Comparison of ENCODE assay signal across 8 cellular contexts in the genomic region with DNA sequence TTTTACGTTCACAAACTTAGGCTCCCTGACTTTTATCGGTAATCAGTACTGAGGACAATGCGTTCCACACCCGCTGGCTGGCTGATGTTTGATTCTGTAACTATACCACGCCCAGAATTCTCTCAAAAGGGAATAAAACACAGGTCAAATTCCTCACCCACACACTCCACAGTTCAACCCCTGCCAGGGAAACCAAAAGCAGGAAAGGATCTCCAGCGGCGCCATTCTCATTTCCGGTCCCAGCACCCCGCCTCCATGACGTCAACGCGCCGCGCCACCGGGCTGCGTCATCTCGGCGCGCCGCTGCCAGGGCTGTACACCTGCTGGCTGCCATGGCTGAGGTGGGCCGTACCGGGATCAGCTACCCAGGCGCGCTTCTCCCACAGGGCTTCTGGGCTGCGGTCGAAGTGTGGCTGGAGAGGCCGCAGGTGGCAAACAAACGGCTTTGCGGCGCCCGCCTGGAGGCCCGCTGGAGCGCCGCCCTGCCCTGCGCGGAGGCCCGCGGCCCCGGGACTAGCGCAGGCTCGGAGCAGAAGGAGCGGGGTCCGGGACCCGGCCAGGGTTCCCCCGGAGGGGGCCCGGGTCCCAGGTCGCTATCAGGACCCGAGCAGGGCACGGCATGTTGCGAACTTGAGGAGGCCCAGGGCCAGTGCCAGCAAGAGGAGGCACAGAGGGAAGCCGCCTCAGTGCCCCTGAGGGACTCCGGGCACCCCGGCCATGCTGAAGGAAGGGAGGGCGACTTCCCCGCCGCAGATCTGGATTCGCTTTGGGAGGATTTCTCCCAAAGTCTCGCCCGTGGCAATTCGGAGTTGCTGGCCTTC. TPM values are rescaled to one million over a fixed set of nuclear protein-coding genes. Genes with fewer than 3 reads are reported as not detected.
DNase-seq lines count a peak whose midpoint lies in the region; ATAC-seq, FAIRE-seq and TF ChIP-seq lines count a peak whose summit lies in the region.

ACOX3 (minus strand) TSS at position 233 of the 821 bp plus-strand sequence. CDS start 24,202 bp downstream, outside the sequence.
A gene with protein sequence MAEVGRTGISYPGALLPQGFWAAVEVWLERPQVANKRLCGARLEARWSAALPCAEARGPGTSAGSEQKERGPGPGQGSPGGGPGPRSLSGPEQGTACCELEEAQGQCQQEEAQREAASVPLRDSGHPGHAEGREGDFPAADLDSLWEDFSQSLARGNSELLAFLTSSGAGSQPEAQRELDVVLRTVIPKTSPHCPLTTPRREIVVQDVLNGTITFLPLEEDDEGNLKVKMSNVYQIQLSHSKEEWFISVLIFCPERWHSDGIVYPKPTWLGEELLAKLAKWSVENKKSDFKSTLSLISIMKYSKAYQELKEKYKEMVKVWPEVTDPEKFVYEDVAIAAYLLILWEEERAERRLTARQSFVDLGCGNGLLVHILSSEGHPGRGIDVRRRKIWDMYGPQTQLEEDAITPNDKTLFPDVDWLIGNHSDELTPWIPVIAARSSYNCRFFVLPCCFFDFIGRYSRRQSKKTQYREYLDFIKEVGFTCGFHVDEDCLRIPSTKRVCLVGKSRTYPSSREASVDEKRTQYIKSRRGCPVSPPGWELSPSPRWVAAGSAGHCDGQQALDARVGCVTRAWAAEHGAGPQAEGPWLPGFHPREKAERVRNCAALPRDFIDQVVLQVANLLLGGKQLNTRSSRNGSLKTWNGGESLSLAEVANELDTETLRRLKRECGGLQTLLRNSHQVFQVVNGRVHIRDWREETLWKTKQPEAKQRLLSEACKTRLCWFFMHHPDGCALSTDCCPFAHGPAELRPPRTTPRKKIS (plus strand): TSS at position 287 of the 821 bp plus-strand sequence. CDS start 46 bp downstream, at position 333.

- peak within 1 kb of the TSS; percentile 92 for H3K4me3 Mint-ChIP-seq in mesothelial cell of epicardium

- H3K27ac ChIP-seq in HUES6 (ENCODE audit: low read depth, low read length) (0 out of 2 replicates have a peak within 1 kb of the TSS, but pooled peaks have one; percentile 11), OCI-LY1 (ENCODE audit: low read depth, low read length, poor library complexity, severe bottlenecking) (peak within 1 kb of the TSS; percentile 69)

- peak within 1 kb of the TSS; percentile 99 for H3K27ac Mint-ChIP-seq in mesothelial cell of epicardium

- no peaks in the 10 kb centered on the region for H3K27me3 Mint-ChIP-seq in mesothelial cell of epicardium (ENCODE audit: low read depth)

- H2AFZ ChIP-seq in OCI-LY1 (ENCODE audit: low read length), result no peak within 1 kb of the TSS

- H3K4me1 Mint-ChIP-seq in mesothelial cell of epicardium, result peaks cover 73% of the 10 kb centered on the region

- peaks cover 11% of the 10 kb centered on the region; the same call in 1 of the 2 replicates for H3K9me3 ChIP-seq in HUES6 (ENCODE audit: control insufficient read depth, insufficient read depth, low read depth, low read length)
- H3K9me3 ChIP-seq in OCI-LY1 (ENCODE audit: low read length), result no peaks in the 10 kb centered on the region

- H3K27me3 ChIP-seq in HUES6 (ENCODE audit: control insufficient read depth, insufficient read depth, low read length) (no peaks in the 10 kb centered on the region), OCI-LY1 (ENCODE audit: insufficient read depth, low read length) (no peaks in the 10 kb centered on the region)

- H3K4me3 ChIP-seq in HUES6 (ENCODE audit: low read depth, low read length) (peak within 1 kb of the TSS; percentile 70), OCI-LY1 (ENCODE audit: low read depth, low read length, poor library complexity, severe bottlenecking) (peak within 1 kb of the TSS; percentile 86)

- no peaks in the 10 kb centered on the region for H4K20me1 ChIP-seq in OCI-LY1 (ENCODE audit: insufficient read depth, low read length)

- H3K9me3 Mint-ChIP-seq in mesothelial cell of epicardium, result no peaks in the 10 kb centered on the region

- H3K4me1 ChIP-seq in HUES6 (ENCODE audit: control insufficient read depth, insufficient read depth, low read length) (peaks cover 10% of the 10 kb centered on the region), OCI-LY1 (ENCODE audit: insufficient read depth, low read length, severe bottlenecking) (peaks cover 43% of the 10 kb centered on the region)

- H3K9me2 ChIP-seq in OCI-LY1 (ENCODE audit: low read depth, low read length), result no peaks in the 10 kb centered on the region

- DNase-seq in D341Med (ENCODE audit: low spot score), result peak; percentile 96
- DNase-seq in activated CD8-positive, alpha-beta memory T cell treated with anti-CD3 and anti-CD28 coated beads, Interleukin-2, amount 50 U/mL, for 48 hours, result peak; percentile 100
- DNase-seq in mesothelial cell of epicardium (ENCODE audit: low spot score in 2 of 2, unreplicated experiment in 2 of 2), result peak; percentile 88 to 99
- DNase-seq in stimulated activated CD8-positive, alpha-beta memory T cell treated with anti-CD3 and anti-CD28 coated beads, Interleukin-15, amount 100 ng/mL, for 4 hours (ENCODE audit: low read depth in 2 of 2), result peak; percentile 85 to 93

- H3K9ac ChIP-seq in HUES6 (ENCODE audit: low read length) (peak within 1 kb of the TSS; percentile 75), OCI-LY1 (ENCODE audit: low read length) (peak within 1 kb of the TSS; percentile 79)

- ATAC-seq in GM21390 (IDR thresholded peaks at IDR 0.05; ENCODE audit: unreplicated experiment), result peak; percentile 88

- H3K36me3 ChIP-seq in HUES6 (ENCODE audit: control insufficient read depth, insufficient read depth, low read length), result no peaks in the 10 kb centered on the region
- no peaks in the 10 kb centered on the region; the same call in 1 of the 2 replicates for H3K36me3 ChIP-seq in OCI-LY1 (ENCODE audit: insufficient read depth, low read length)

- H3K4me2 ChIP-seq in OCI-LY1 (ENCODE audit: low read length), result peak within 1 kb of the TSS; percentile 81

- TF ChIP-seq CTCF in OCI-LY1 (IDR thresholded peaks at IDR 0.05; ENCODE audit: low read length), result no peak
- TF ChIP-seq CTCF in mesothelial cell of epicardium (IDR thresholded peaks at IDR 0.05; ENCODE audit: unreplicated experiment), result no peak

- H3F3A ChIP-seq in OCI-LY1 (ENCODE audit: insufficient read depth, low read length), result no peaks in the 10 kb centered on the region

- FAIRE-seq in endometrium (lab: Jason Lieb, UNC), result peak; percentile 29

- H3K36me3 Mint-ChIP-seq in mesothelial cell of epicardium, result no peaks in the 10 kb centered on the region

- 0 out of 2 replicates have a peak, but pooled peaks cover 12% of the 10 kb centered on the region for H3K79me2 ChIP-seq in OCI-LY1 (ENCODE audit: insufficient read depth, low read length)

RNA-seq across cellular contexts. Expression of gene ACOX3, which starts in this region (rescaled TPM):
- total RNA-seq in mesothelial cell of epicardium, result 57.5 to 60.0 TPM (median 59.7 TPM) in 3 replicates

RNA-seq across cellular contexts. Expression of the second gene that starts in this region (rescaled TPM):
- 37.9 to 41.7 TPM (median 41.2 TPM) in 3 replicates for total RNA-seq in mesothelial cell of epicardium

Comparison
In these comparisons a context has a peak if more than half of its experiments do, and no peak if none do; other contexts are left out.
1. Peak in every context shown above with its lines: DNase-seq, ATAC-seq, H3K4me3 ChIP-seq and H3K27ac ChIP-seq.